1 cellular context compared by ENCODE assay signal in genomic region chr19:55324705-55325104, GRCh38.
TF ChIP-seq lines count a peak whose summit lies in the region.

No MANE protein-coding gene starts in this region.

TF ChIP-seq in H1, 55 proteins besides CTCF, POLR2A, EP300 and RAD21:
- TF ChIP-seq TBP (IDR thresholded peaks at IDR 0.05; ENCODE audit: low read depth, low read length): no peak
- TF ChIP-seq, protein P1, sequence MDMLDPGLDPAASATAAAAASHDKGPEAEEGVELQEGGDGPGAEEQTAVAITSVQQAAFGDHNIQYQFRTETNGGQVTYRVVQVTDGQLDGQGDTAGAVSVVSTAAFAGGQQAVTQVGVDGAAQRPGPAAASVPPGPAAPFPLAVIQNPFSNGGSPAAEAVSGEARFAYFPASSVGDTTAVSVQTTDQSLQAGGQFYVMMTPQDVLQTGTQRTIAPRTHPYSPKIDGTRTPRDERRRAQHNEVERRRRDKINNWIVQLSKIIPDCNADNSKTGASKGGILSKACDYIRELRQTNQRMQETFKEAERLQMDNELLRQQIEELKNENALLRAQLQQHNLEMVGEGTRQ (IDR thresholded peaks at IDR 0.05; ENCODE audit: low read length): no peak
- no peak for TF ChIP-seq EGR1 (IDR thresholded peaks at IDR 0.05; ENCODE audit: borderline replicate concordance, low read depth, low read length)
- TF ChIP-seq SP4 (IDR thresholded peaks at IDR 0.05; ENCODE audit: low read length): no peak
- TF ChIP-seq HDAC2 (IDR thresholded peaks at IDR 0.05; ENCODE audit: borderline replicate concordance in 1 of 2, low read depth in 2 of 2, low read length in 2 of 2): no peak
- no peak for TF ChIP-seq ASH2L (IDR thresholded peaks at IDR 0.05; ENCODE audit: low read length)
- TF ChIP-seq ZNF274 (IDR thresholded peaks at IDR 0.05; ENCODE audit: borderline replicate concordance, extremely low read depth, low read length): no peak
- TF ChIP-seq EZH2 (IDR thresholded peaks at IDR 0.05; ENCODE audit: low read depth, low read length, severe bottlenecking): no peak
- no peak for TF ChIP-seq RBBP5 (IDR thresholded peaks at IDR 0.05; ENCODE audit: borderline replicate concordance, low read depth, low read length)
- TF ChIP-seq KDM4A (IDR thresholded peaks at IDR 0.05; ENCODE audit: low read depth, low read length, severe bottlenecking): no peak
- no peak for TF ChIP-seq CHD2 (IDR thresholded peaks at IDR 0.05; ENCODE audit: low read length)
